8 cellular contexts compared by ENCODE assay signal in genomic region chr9:105244274-105244995, GRCh38. TPM values are rescaled to one million over a fixed set of nuclear protein-coding genes. Genes with fewer than 3 reads are reported as not detected.
DNase-seq lines count a peak whose midpoint lies in the region; ATAC-seq, FAIRE-seq and TF ChIP-seq lines count a peak whose summit lies in the region.

SLC44A1 (plus strand) TSS chr9:105244651; CDS start chr9:105244869, 218 bp downstream.

- peak within 1 kb of the TSS; percentile 83 for H3K27ac ChIP-seq in colonic mucosa

- H3K36me3 ChIP-seq in BE2C (no peaks in the 10 kb centered on the region), colonic mucosa (no peaks in the 10 kb centered on the region)

- peak; percentile 80 for FAIRE-seq in GM19239 (lab: Jason Lieb, UNC)

- ATAC-seq in HG03442 (IDR thresholded peaks at IDR 0.05; ENCODE audit: unreplicated experiment) (peak; percentile 82), left colon (peak; percentile 86)

- peak within 1 kb of the TSS; percentile 75 to 98 for H3K9ac ChIP-seq in colonic mucosa (ENCODE audit: low read depth in 2 of 2, low read length in 2 of 2)

- H3K9me3 ChIP-seq in BE2C, result no peaks in the 10 kb centered on the region
- no peaks in the 10 kb centered on the region for H3K9me3 ChIP-seq in colonic mucosa

- DNase-seq in BE2C (peak; percentile 98), GM19239 (ENCODE audit: insufficient read length, low spot score) (peak; percentile 64), NCI-H510A treated with DMSO at 0.1 percent for 48 hours (lab: John Stamatoyannopoulos, UW) (peak; percentile 90), colonic mucosa (peak; percentile 98), left colon (peak; percentile 97 to 98)
- DNase-seq in activated CD4-positive, alpha-beta T cell treated with anti-CD3 and anti-CD28 coated beads for 48 hours, result peak; percentile 95
- DNase-seq in stimulated activated CD4-positive, alpha-beta T cell treated with anti-CD3 and anti-CD28 coated beads, Interleukin-1b, Interleukin-23, amount 100 ng/mL, for 4 hours (ENCODE audit: low read depth in 2 of 2), result peak; percentile 87 to 92

- peak within 1 kb of the TSS; percentile 57 for H3K4me3 ChIP-seq in BE2C (ENCODE audit: low read depth, low read length)
- peak within 1 kb of the TSS; percentile 79 for H3K4me3 ChIP-seq in colonic mucosa

- H3K4me1 ChIP-seq in BE2C (no peaks in the 10 kb centered on the region; the same call in 1 of the 2 replicates), colonic mucosa (peaks cover 6% of the 10 kb centered on the region)

- no peak for TF ChIP-seq CTCF in BE2C (IDR thresholded peaks at IDR 0.05; ENCODE audit: low read depth, low read length)
- TF ChIP-seq CTCF in colonic mucosa (IDR thresholded peaks at IDR 0.05), result no peak

- intact Hi-C loops in colonic mucosa (cut with DNase I) (no loop called here), left colon (cut with DNase I, micrococcal nuclease) (no loop called here)

- H3K27me3 ChIP-seq in BE2C (peaks cover 29% of the 10 kb centered on the region), colonic mucosa (no peaks in the 10 kb centered on the region)

RNA-seq across cellular contexts. Expression of gene SLC44A1, which starts in this region (rescaled TPM):
- 1.1 TPM for polyA plus RNA-seq in BE2C (2012; ENCODE audit: insufficient read depth, insufficient read length, low read depth)
- total RNA-seq in colonic mucosa (100 to 1,000 TPM; 151 to 180 TPM), left colon (100 to 1,000 TPM; 147 to 157 TPM)

Comparison
In these comparisons a context has a peak if more than half of its experiments do, and no peak if none do; other contexts are left out.
1. Peak in every context shown above with its lines: DNase-seq, ATAC-seq, H3K4me3 ChIP-seq and H3K27ac ChIP-seq.